ENCODE assay signal across 20 cellular contexts in the genomic region with DNA sequence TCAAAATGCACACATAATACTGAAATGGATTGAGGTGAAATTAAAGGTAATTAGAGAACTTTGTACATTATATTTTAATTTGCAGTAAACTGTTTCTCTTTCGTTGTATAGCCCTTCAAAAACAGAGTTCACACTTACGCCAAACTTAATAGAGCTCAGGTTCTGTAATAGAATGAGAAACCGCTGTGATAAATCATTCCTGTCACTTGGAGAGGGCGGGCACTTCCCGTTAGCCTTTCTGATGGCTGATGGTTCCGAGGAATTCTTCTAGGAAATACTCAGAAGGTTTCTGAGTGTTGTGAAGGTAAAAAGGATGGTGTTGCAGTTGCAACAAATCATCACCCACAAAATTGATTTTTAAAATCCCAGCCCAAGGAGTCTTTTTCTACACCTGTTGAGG.
DNase-seq lines count a peak whose midpoint lies in the region; ATAC-seq and TF ChIP-seq lines count a peak whose summit lies in the region.
"Had no signal": no experiment of that assay in that cellular context is flagged by ENCODE, and none has a peak within 500 bp of the region (broad histone marks: within the 10 kb centered on the region; RNA-seq: fewer than 3 reads in every experiment).

No MANE protein-coding gene starts in this region.

- POLR2A ChIA-PET in A673 (lab: Charles Lee; ENCODE audit: low non-redundant PET) (no interaction called here), HEK293T (lab: Yijun Ruan, JAX) (no interaction called here), PC-3 (lab: Charles Lee; ENCODE audit: unreplicated experiment) (no interaction called here)

- H3K36me3 ChIP-seq in A673 (ENCODE audit: insufficient read depth, low read length, poor library complexity, severe bottlenecking): no peaks in the 10 kb centered on the region
- no peaks in the 10 kb centered on the region for H3K36me3 ChIP-seq in PC-3 (ENCODE audit: low read depth, low read length)

- H3K9me2 ChIP-seq in PC-3 (replicated peaks; ENCODE audit: low read length): no peaks in the 10 kb centered on the region
- H3K9me2 ChIP-seq: SK-N-SH had no signal

- H3K4me3 Mint-ChIP-seq in memory B cell (no peak overlapping the region), Calu3 (ENCODE audit: low read depth, unreplicated experiment) (no peak overlapping the region)
- H3K4me3 Mint-ChIP-seq: T-cell had no signal

- H3K4me1 ChIP-seq in A673 (ENCODE audit: insufficient read depth, low read length, poor library complexity, severe bottlenecking) (no peaks in the 10 kb centered on the region), PC-3 (ENCODE audit: insufficient read depth, low read length) (no peaks in the 10 kb centered on the region)
- H3K4me1 ChIP-seq: A549 had no signal

- H3K27me3 Mint-ChIP-seq in memory B cell (no peaks in the 10 kb centered on the region), Calu3 (ENCODE audit: unreplicated experiment) (no peaks in the 10 kb centered on the region)

- no peaks in the 10 kb centered on the region for H3K27me3 ChIP-seq in A673 (replicated peaks; ENCODE audit: insufficient read depth, low read depth, low read length, poor library complexity)
- no peaks in the 10 kb centered on the region for H3K27me3 ChIP-seq in PC-3 (ENCODE audit: low read length)

- H3K79me2 ChIP-seq in PC-3 (ENCODE audit: low read length): no peaks in the 10 kb centered on the region

- intact Hi-C loops in A673 (cut with micrococcal nuclease; ENCODE audit: unreplicated experiment): no loop called here
- intact Hi-C loops in PC-3 (cut with micrococcal nuclease): no loop called here
- intact Hi-C loops in Calu3 (cut with micrococcal nuclease; ENCODE audit: unreplicated experiment): no loop called here

- H3K27ac ChIP-seq in A673 (ENCODE audit: low read depth, low read length, poor library complexity, severe bottlenecking) (no peak overlapping the region), PC-3 (ENCODE audit: low read length) (no peak overlapping the region)
- H3K27ac ChIP-seq: A549, C4-2B had no signal

- H3K4me1 Mint-ChIP-seq in memory B cell (peaks cover 41% of the 10 kb centered on the region), Calu3 (ENCODE audit: low read depth, unreplicated experiment) (no peaks in the 10 kb centered on the region)

- H3F3A ChIP-seq in PC-3 (ENCODE audit: low read length, unreplicated experiment): no peaks in the 10 kb centered on the region

- no peak overlapping the region for H3K4me3 ChIP-seq in A673 (ENCODE audit: low read depth, low read length, poor library complexity, severe bottlenecking)
- no peak overlapping the region for H3K4me3 ChIP-seq in PC-3 (ENCODE audit: low read length)
- H3K4me3 ChIP-seq: A549 had no signal

- H3K9ac ChIP-seq in PC-3 (ENCODE audit: low read length): no peak overlapping the region
- H3K9ac ChIP-seq: SK-N-SH had no signal

- BruUV-seq in A673 (replicated peaks; lab: Mats Ljungman, UMichigan) (no TSS peak), PC-3 (replicated peaks; lab: Mats Ljungman, UMichigan) (no TSS peak), Calu3 (replicated peaks; lab: Mats Ljungman, UMichigan) (no TSS peak)

- ATAC-seq in PC-3 (no peak), memory B cell (ENCODE audit: low read depth) (no peak), GM21526 (IDR thresholded peaks at IDR 0.05; ENCODE audit: low FRiP score, unreplicated experiment) (no peak)
- ATAC-seq: A549, T-cell had no signal

- H3K9me3 ChIP-seq in A673 (ENCODE audit: low read depth, low read length, poor library complexity, severe bottlenecking) (no peaks in the 10 kb centered on the region), PC-3 (ENCODE audit: low read length) (no peaks in the 10 kb centered on the region)
- H3K9me3 ChIP-seq: A549, SK-N-SH had no signal

- H2AFZ ChIP-seq in PC-3 (ENCODE audit: low read length): 0 out of 2 replicates have a peak overlapping the region, but pooled peaks have one; percentile 18

- H3K36me3 Mint-ChIP-seq in memory B cell (no peaks in the 10 kb centered on the region), Calu3 (ENCODE audit: insufficient read depth, unreplicated experiment) (no peaks in the 10 kb centered on the region)
- H3K36me3 Mint-ChIP-seq: T-cell had no signal

- CTCF ChIA-PET in A673 (lab: Charles Lee): no interaction called here
- CTCF ChIA-PET in HEK293T (lab: Yijun Ruan, JAX): no interaction called here
- CTCF ChIA-PET in PC-3 (lab: Charles Lee): no interaction called here
- CTCF ChIA-PET in Calu3 (lab: Charles Lee): no interaction called here

- H3K4me2 ChIP-seq in PC-3 (ENCODE audit: low read length): no peak overlapping the region
- H3K4me2 ChIP-seq: A549, SK-N-SH had no signal

- H3K9me3 Mint-ChIP-seq in memory B cell (no peaks in the 10 kb centered on the region), Calu3 (ENCODE audit: low read depth, unreplicated experiment) (peaks cover 2% of the 10 kb centered on the region)
- H3K9me3 Mint-ChIP-seq: T-cell had no signal

- no peak for TF ChIP-seq CTCF in A673 (conservative IDR thresholded peaks at IDR 0.05; ENCODE audit: low read depth, low read length)
- no peak for TF ChIP-seq CTCF in PC-3 (conservative IDR thresholded peaks at IDR 0.05; ENCODE audit: low read depth, low read length)
- no peak for TF ChIP-seq CTCF in Calu3 (IDR thresholded peaks at IDR 0.05; ENCODE audit: unreplicated experiment)

- H4K20me1 ChIP-seq in PC-3 (ENCODE audit: low read length): no peaks in the 10 kb centered on the region

- peak; percentile 9 for DNase-seq in A673 (ENCODE audit: low spot score)
- DNase-seq in HEK293T (ENCODE audit: extremely low spot score): no peak
- no peak for DNase-seq in PC-3
- DNase-seq in memory B cell (ENCODE audit: low spot score in 2 of 2): no peak
- no peak for DNase-seq in activated effector memory CD4-positive, alpha-beta T cell treated with Interleukin-2 at 50 U/mL for 16 hours
- DNase-seq in Calu3: no peak
- no peak for DNase-seq in NCI-H1092 treated with DMSO at 0.1 percent for 48 hours (lab: John Stamatoyannopoulos, UW)
- DNase-seq: GDM1, HCEC 1CT, KG1, NCI-H1436 treated with DMSO at 0.1 percent for 48 hours, NCI-H2029, NCI-H2171 treated with DMSO at 0.1 percent for 48 hours, NCI-H446, SHP77 treated with DMSO at 0.1 percent for 48 hours, SK-N-SH, T-cell had no signal

- H3K27ac Mint-ChIP-seq in memory B cell (peak overlapping the region; percentile 87), Calu3 (ENCODE audit: unreplicated experiment) (no peak overlapping the region)

TF ChIP-seq in HEK293T, 16 proteins besides CTCF, POLR2A, EP300 and RAD21:
- TF ChIP-seq ZNF384 (IDR thresholded peaks at IDR 0.05) (no peak), FOXM1 (IDR thresholded peaks at IDR 0.05; ENCODE audit: borderline replicate concordance) (no peak), HDGF (IDR thresholded peaks at IDR 0.05; ENCODE audit: borderline replicate concordance) (no peak)
- TF ChIP-seq, protein P1, sequence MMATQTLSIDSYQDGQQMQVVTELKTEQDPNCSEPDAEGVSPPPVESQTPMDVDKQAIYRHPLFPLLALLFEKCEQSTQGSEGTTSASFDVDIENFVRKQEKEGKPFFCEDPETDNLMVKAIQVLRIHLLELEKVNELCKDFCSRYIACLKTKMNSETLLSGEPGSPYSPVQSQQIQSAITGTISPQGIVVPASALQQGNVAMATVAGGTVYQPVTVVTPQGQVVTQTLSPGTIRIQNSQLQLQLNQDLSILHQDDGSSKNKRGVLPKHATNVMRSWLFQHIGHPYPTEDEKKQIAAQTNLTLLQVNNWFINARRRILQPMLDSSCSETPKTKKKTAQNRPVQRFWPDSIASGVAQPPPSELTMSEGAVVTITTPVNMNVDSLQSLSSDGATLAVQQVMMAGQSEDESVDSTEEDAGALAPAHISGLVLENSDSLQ (IDR thresholded peaks at IDR 0.05): peak; percentile 89
TF ChIP-seq in HEK293T: peak in this region for 1.
